ENCODE assay signal across 8 cellular contexts in genomic region chr12:125949471-125949870, GRCh38.
"Had no signal": no experiment of that assay in that cellular context is flagged by ENCODE, and none has a peak within 500 bp of the region (broad histone marks: within the 10 kb centered on the region; RNA-seq: fewer than 3 reads in every experiment).

No MANE protein-coding gene starts in this region.

- H3K4me3 ChIP-seq: GM23248, GM23338, HAP-1 had no signal

- H3K9me3 ChIP-seq: HAP-1 had no signal

- H2AFZ ChIP-seq: GM23248, GM23338 had no signal

- H3K36me3 ChIP-seq: HAP-1 had no signal

- H3K27ac ChIP-seq: GM23248 had no signal

- DNase-seq: GM23248, GOT3, H7, H9, HCEC 1CT, HFFc6 had no signal

- H3K4me2 ChIP-seq: GM23338 had no signal

- H3K9ac ChIP-seq: GM23248 had no signal
